In the genomic region with DNA sequence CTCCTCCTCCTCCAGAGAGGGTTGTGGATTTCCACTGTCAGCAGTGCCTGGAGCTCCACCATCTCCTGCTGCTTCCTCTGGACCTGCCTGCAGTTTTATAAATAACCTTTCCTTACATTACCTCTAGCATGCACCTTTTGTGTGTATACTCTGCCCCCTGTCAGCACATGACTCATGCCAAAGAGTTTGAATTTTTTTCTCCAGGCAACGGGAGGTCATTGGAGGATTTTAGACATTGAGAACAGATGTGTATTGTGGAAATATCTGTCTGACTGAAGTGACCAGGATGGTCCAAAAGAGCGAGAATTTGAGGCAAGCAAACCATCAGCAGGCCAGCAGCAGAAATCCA, we compare ENCODE assay signal across 36 cellular contexts. TPM values are rescaled to one million over a fixed set of nuclear protein-coding genes. Genes with fewer than 3 reads are reported as not detected.
DNase-seq lines count a peak whose midpoint lies in the region; ATAC-seq and TF ChIP-seq lines count a peak whose summit lies in the region.
"Had no signal": no experiment of that assay in that cellular context is flagged by ENCODE, and none has a peak within 500 bp of the region (broad histone marks: within the 10 kb centered on the region; RNA-seq: fewer than 3 reads in every experiment).

No MANE protein-coding gene starts in this region.

- no peaks in the 10 kb centered on the region for H3K4me1 ChIP-seq in IMR-90 (ENCODE audit: control insufficient read depth, insufficient read depth, low read length)
- peaks cover 23% of the 10 kb centered on the region for H3K4me1 ChIP-seq in mammary epithelial cell (ENCODE audit: insufficient read depth, low read length)
- H3K4me1 ChIP-seq: adrenal gland, Peyer's patch, psoas muscle, vagina had no signal

- H2AK9ac ChIP-seq in IMR-90 (replicated peaks; ENCODE audit: low read depth, low read length, poor library complexity): no peak overlapping the region

- H3K79me1 ChIP-seq in IMR-90 (ENCODE audit: low read depth in 1 of 2, low read length in 2 of 2): no peaks in the 10 kb centered on the region

- no peak overlapping the region for H3K23ac ChIP-seq in IMR-90 (ENCODE audit: low read depth, low read length)

- POLR2A ChIA-PET in IMR-90 (lab: Charles Lee; ENCODE audit: unreplicated experiment): no interaction called here
- POLR2A ChIA-PET in activated CD4-positive, alpha-beta T cell treated with anti-CD3 and anti-CD28 coated beads, Interleukin-2, amount 10 ng/mL, durations not matched to agents 7 days and 5 days (lab: Charles Lee): no interaction called here

- peaks cover 6% of the 10 kb centered on the region for H3K27me3 Mint-ChIP-seq in activated CD4-positive, alpha-beta T cell treated with anti-CD3 and anti-CD28 coated beads, Interleukin-2, amount 10 ng/mL, durations not matched to agents 7 days and 5 days
- peaks cover 0 to 9% (median 0%) of the 10 kb centered on the region in 3 donors for H3K27me3 Mint-ChIP-seq in immature natural killer cell (ENCODE audit: low read depth in 3 of 3)
- H3K27me3 Mint-ChIP-seq: stimulated activated naive CD8-positive, alpha-beta T cell treated with anti-CD3 and anti-CD28 coated beads, Interleukin-15, amount 100 ng/mL, for 72 hours had no signal

- TF ChIP-seq RAD21 in IMR-90 (IDR thresholded peaks at IDR 0.05; ENCODE audit: low read length): no peak

- H3K9me3 Mint-ChIP-seq in activated CD4-positive, alpha-beta T cell treated with anti-CD3 and anti-CD28 coated beads, Interleukin-2, amount 10 ng/mL, durations not matched to agents 7 days and 5 days: peaks cover 4% of the 10 kb centered on the region
- no peaks in the 10 kb centered on the region for H3K9me3 Mint-ChIP-seq in immature natural killer cell
- H3K9me3 Mint-ChIP-seq: mesothelial cell of epicardium; stimulated activated naive CD8-positive, alpha-beta T cell treated with anti-CD3 and anti-CD28 coated beads, Interleukin-15, amount 100 ng/mL, for 72 hours; WTC11 had no signal

- no peak overlapping the region for H4K91ac ChIP-seq in IMR-90 (ENCODE audit: insufficient read depth, low read depth, low read length)

- DNase-seq in NCI-H1417 (lab: John Stamatoyannopoulos, UW) (peak in 2 of 3 experiments; percentile 11 to 39), NCI-H1417 treated with DMSO at 0.1 percent for 48 hours (lab: John Stamatoyannopoulos, UW) (no peak), IMR-90 (no peak), mammary epithelial cell (peak; percentile 65), left colon (no peak), immature natural killer cell (no peak)
- DNase-seq in activated CD4-positive, alpha-beta T cell treated with anti-CD3 and anti-CD28 coated beads, Interleukin-2, amount 10 ng/mL, durations not matched to agents 7 days and 5 days: no peak
- DNase-seq: activated CD4-positive, alpha-beta T cell treated with anti-CD3 and anti-CD28 coated beads, Interleukin-2, amount 50 U/mL, for 1 hour; activated naive CD4-positive, alpha-beta T cell; activated T-cell treated with anti-CD3 and anti-CD28 coated beads, Interleukin-2, amount 50 U/mL, for 48 hours; adrenal gland; effector CD4-positive, alpha-beta T cell; erythroblast; foreskin melanocyte; left ventricle myocardium superior; naive thymus-derived CD8-positive, alpha-beta T cell; NCI-H1694; NCI-H2171; NCI-H510A; NK-92 treated with Interleukin-12 subunit alpha and Interleukin-12 subunit beta, amount 100 ng/mL, for 24 hours; occipital lobe; Peyer's patch; psoas muscle; stimulated activated CD4-positive, alpha-beta T cell treated with anti-CD3 and anti-CD28 coated beads, Interleukin-1b, Interleukin-23, amount 100 ng/mL, for 48 hours; stimulated activated CD8-positive, alpha-beta memory T cell treated with anti-CD3 and anti-CD28 coated beads, Interleukin-4, amount 100 ng/mL, for 48 hours; stimulated activated naive CD8-positive, alpha-beta T cell treated with anti-CD3 and anti-CD28 coated beads, Interleukin-15, amount 100 ng/mL, for 72 hours had no signal

- H2AFZ ChIP-seq in IMR-90 (replicated peaks; ENCODE audit: low read length, poor library complexity): no peak overlapping the region
- H2AFZ ChIP-seq in mammary epithelial cell (ENCODE audit: low read depth, low read length): peak overlapping the region; percentile 4

- H2BK120ac ChIP-seq in IMR-90 (ENCODE audit: low read depth, low read length): no peak overlapping the region

- H3K4me3 Mint-ChIP-seq in activated CD4-positive, alpha-beta T cell treated with anti-CD3 and anti-CD28 coated beads, Interleukin-2, amount 10 ng/mL, durations not matched to agents 7 days and 5 days: no peak overlapping the region
- no peak overlapping the region for H3K4me3 Mint-ChIP-seq in immature natural killer cell
- H3K4me3 Mint-ChIP-seq: brain; CD14-positive monocyte; mesothelial cell of epicardium; naive thymus-derived CD8-positive, alpha-beta T cell; stimulated activated naive CD8-positive, alpha-beta T cell treated with anti-CD3 and anti-CD28 coated beads, Interleukin-15, amount 100 ng/mL, for 72 hours; WTC11 had no signal

- dilution Hi-C loops in IMR-90 (cut with HindIII; ENCODE audit: low sequenced_read_pairs, unreplicated experiment) (no loop called here), mammary epithelial cell (cut with HindIII; ENCODE audit: low sequenced_read_pairs) (no loop called here)

- H3K36me3 Mint-ChIP-seq in activated CD4-positive, alpha-beta T cell treated with anti-CD3 and anti-CD28 coated beads, Interleukin-2, amount 10 ng/mL, durations not matched to agents 7 days and 5 days (ENCODE audit: low read depth): no peaks in the 10 kb centered on the region
- H3K36me3 Mint-ChIP-seq in immature natural killer cell: no peaks in the 10 kb centered on the region
- H3K36me3 Mint-ChIP-seq: brain; CD14-positive monocyte; mesothelial cell of epicardium; naive thymus-derived CD8-positive, alpha-beta T cell; WTC11 had no signal

- no peaks in the 10 kb centered on the region for H3K79me2 ChIP-seq in mammary epithelial cell (ENCODE audit: insufficient read depth, low read length)

- H3K9ac ChIP-seq in IMR-90 (ENCODE audit: low read depth, low read length): no peak overlapping the region
- H3K9ac ChIP-seq in mammary epithelial cell (ENCODE audit: insufficient read depth, low read length): no peak overlapping the region

- no peaks in the 10 kb centered on the region for H3K36me3 ChIP-seq in IMR-90 (ENCODE audit: control insufficient read depth, insufficient read depth, low read length)
- H3K36me3 ChIP-seq in mammary epithelial cell (ENCODE audit: insufficient read depth, low read length): no peaks in the 10 kb centered on the region
- H3K36me3 ChIP-seq: adrenal gland, Peyer's patch, vagina had no signal

- H3K4me3 ChIP-seq in IMR-90 (ENCODE audit: insufficient read depth, low read depth, low read length): no peak overlapping the region
- no peak overlapping the region for H3K4me3 ChIP-seq in mammary epithelial cell (replicated peaks in 1 of 3; ENCODE audit: insufficient read depth in 1 of 3, low read depth in 2 of 3, low read length in 3 of 3)
- H3K4me3 ChIP-seq: adrenal gland, Peyer's patch, psoas muscle, skin epidermis, vagina had no signal

- no peak overlapping the region for H2BK5ac ChIP-seq in IMR-90 (ENCODE audit: low read depth, low read length, poor library complexity, severe bottlenecking)

- H4K20me1 ChIP-seq in IMR-90 (ENCODE audit: insufficient read depth, low read length) (no peaks in the 10 kb centered on the region), mammary epithelial cell (ENCODE audit: insufficient read depth, low read length) (no peaks in the 10 kb centered on the region)

- no peak overlapping the region for H3K18ac ChIP-seq in IMR-90 (ENCODE audit: low read depth, low read length)

- no peak for TF ChIP-seq POLR2A in IMR-90 (IDR thresholded peaks at IDR 0.05; ENCODE audit: low read depth, low read length)

- no peak overlapping the region for H3K4ac ChIP-seq in IMR-90 (ENCODE audit: low read depth, low read length)

- H3K56ac ChIP-seq in IMR-90 (ENCODE audit: extremely low read depth, insufficient read depth, low read length): no peak overlapping the region

- H3K27ac ChIP-seq in IMR-90 (ENCODE audit: insufficient read depth, low read length) (no peak overlapping the region), mammary epithelial cell (ENCODE audit: insufficient read depth, low read depth, low read length) (no peak overlapping the region)
- H3K27ac ChIP-seq: 22Rv1, adrenal gland, Peyer's patch, psoas muscle, skin epidermis, vagina had no signal

- intact Hi-C loops in IMR-90 (cut with micrococcal nuclease) (loop anchor here (10.0 kb wide), 1 partner anchor 318 kb away; no protein-coding TSS in a partner anchor), mammary epithelial cell (cut with micrococcal nuclease) (loop anchor here (5.0 kb wide), 1 partner anchor 340 kb away; no protein-coding TSS in a partner anchor), left colon (cut with DNase I, micrococcal nuclease) (loop anchor here in 1 of 2 donors (5.0 kb wide), 1 partner anchor 195 kb away; no protein-coding TSS in a partner anchor)

- CTCF ChIA-PET in IMR-90 (lab: Yijun Ruan, JAX): interaction anchor here (0.6 to 4.2 kb wide), 8 partner anchors 16 to 215 kb away, joined by 3 to 90 read pairs (median 10); no protein-coding TSS in a partner anchor
- CTCF ChIA-PET in mammary epithelial cell (lab: Charles Lee; ENCODE audit: low non-redundant PET): interaction anchor here (2.3 kb wide), 1 partner anchor 192 kb away, joined by 37 read pairs; no protein-coding TSS in a partner anchor
- CTCF ChIA-PET in activated CD4-positive, alpha-beta T cell treated with anti-CD3 and anti-CD28 coated beads, Interleukin-2, amount 10 ng/mL, durations not matched to agents 7 days and 5 days (lab: Charles Lee): interaction anchor here (1.4 to 3.4 kb wide), 7 partner anchors 13 to 201 kb away, joined by 3 to 38 read pairs (median 9); no protein-coding TSS in a partner anchor

- no peak overlapping the region for H2BK15ac ChIP-seq in IMR-90 (ENCODE audit: low read depth, low read length)

- no peak overlapping the region for H2AK5ac ChIP-seq in IMR-90 (ENCODE audit: low read depth, low read length)

- no peak overlapping the region for H3K4me2 ChIP-seq in IMR-90 (ENCODE audit: low read depth, low read length)
- H3K4me2 ChIP-seq in mammary epithelial cell (ENCODE audit: insufficient read depth, low read depth, low read length): no peak overlapping the region

- H4K8ac ChIP-seq in IMR-90 (ENCODE audit: low read depth in 2 of 2, low read length in 2 of 2): no peak overlapping the region

- no peak overlapping the region for H4K5ac ChIP-seq in IMR-90 (ENCODE audit: low read depth, low read length)

- WGBS in IMR-90 (ENCODE audit: extremely low coverage in 2 of 2, insufficient read length in 1 of 2), 2 experiments: 17% methylated on average over 1 of the region's 2 CpGs; no CpG with 5 or more reads in 1 of the 2 experiments
- WGBS in mammary epithelial cell (ENCODE audit: low coverage, missing lambda C conversion rate): 43% methylated on average over 2 of the region's 2 CpGs

- no peak overlapping the region for H3K27ac Mint-ChIP-seq in activated CD4-positive, alpha-beta T cell treated with anti-CD3 and anti-CD28 coated beads, Interleukin-2, amount 10 ng/mL, durations not matched to agents 7 days and 5 days
- H3K27ac Mint-ChIP-seq in immature natural killer cell: no peak overlapping the region
- H3K27ac Mint-ChIP-seq: CD14-positive monocyte; mesothelial cell of epicardium; naive thymus-derived CD8-positive, alpha-beta T cell; stimulated activated naive CD8-positive, alpha-beta T cell treated with anti-CD3 and anti-CD28 coated beads, Interleukin-15, amount 100 ng/mL, for 72 hours; WTC11 had no signal

- BruUV-seq in IMR-90 (replicated peaks; lab: Mats Ljungman, UMichigan) (no TSS peak), mammary epithelial cell (replicated peaks; lab: Mats Ljungman, UMichigan) (no TSS peak)

- H3K14ac ChIP-seq in IMR-90 (replicated peaks; ENCODE audit: low read depth, low read length): no peak overlapping the region

- no peaks in the 10 kb centered on the region for H3K4me1 Mint-ChIP-seq in activated CD4-positive, alpha-beta T cell treated with anti-CD3 and anti-CD28 coated beads, Interleukin-2, amount 10 ng/mL, durations not matched to agents 7 days and 5 days
- peaks cover 0 to 15% of the 10 kb centered on the region in 2 donors for H3K4me1 Mint-ChIP-seq in immature natural killer cell
- H3K4me1 Mint-ChIP-seq: brain; mesothelial cell of epicardium; stimulated activated naive CD8-positive, alpha-beta T cell treated with anti-CD3 and anti-CD28 coated beads, Interleukin-15, amount 100 ng/mL, for 72 hours; WTC11 had no signal

- TF ChIP-seq CTCF in IMR-90 (conservative IDR thresholded peaks at IDR 0.05; ENCODE audit: low read depth, low read length): no peak
- TF ChIP-seq CTCF in mammary epithelial cell (conservative IDR thresholded peaks at IDR 0.05 in 1 of 2, IDR thresholded peaks at IDR 0.05 in 1 of 2; ENCODE audit: extremely low read depth in 1 of 2, insufficient read depth in 1 of 2, low read depth in 1 of 2, low read length in 2 of 2): no peak

- H2BK20ac ChIP-seq in IMR-90 (ENCODE audit: low read depth, low read length): no peak overlapping the region; the same call in 1 of the 2 replicates

- H3K27me3 ChIP-seq in IMR-90 (ENCODE audit: control insufficient read depth, insufficient read depth, low read length) (peaks cover 15% of the 10 kb centered on the region), mammary epithelial cell (ENCODE audit: insufficient read depth, low read length) (no peaks in the 10 kb centered on the region)
- H3K27me3 ChIP-seq: Peyer's patch, vagina had no signal

- ATAC-seq in IMR-90 (ENCODE audit: low read depth) (peak; percentile 35), left colon (peak; percentile 38), GM18867 (IDR thresholded peaks at IDR 0.05; ENCODE audit: unreplicated experiment) (no peak)
- ATAC-seq: left ventricle myocardium superior; naive thymus-derived CD8-positive, alpha-beta T cell; psoas muscle had no signal

- H3K9me1 ChIP-seq in IMR-90 (ENCODE audit: insufficient read depth, low read length): no peaks in the 10 kb centered on the region

- H3K9me3 ChIP-seq in IMR-90 (ENCODE audit: control insufficient read depth, insufficient read depth, low read length) (peaks cover 12% of the 10 kb centered on the region), mammary epithelial cell (replicated peaks; ENCODE audit: insufficient read depth, low read length) (peaks cover 7% of the 10 kb centered on the region)

- in situ Hi-C loops in IMR-90 (cut with MboI; ENCODE audit: low sequenced_read_pairs) (loop anchor here (10.0 kb wide), 1 partner anchor 318 kb away; no protein-coding TSS in a partner anchor), mammary epithelial cell (cut with MboI; ENCODE audit: low sequenced_read_pairs in 2 of 2) (loop anchor here in 1 of 2 donors (5.0 kb wide), 1 partner anchor 190 kb away; no protein-coding TSS in a partner anchor)

RNA-seq across cellular contexts. Expression of gene IL37, which starts 31.7 kb away (rescaled TPM):
- total RNA-seq in IMR-90 (2012; rRNA removed): not detected in 2 replicates
- 0.15 TPM in 1 of 2 replicates, not detected in the other for polyA plus RNA-seq in IMR-90 (2012; rRNA removed)
- polyA plus RNA-seq in IMR-90 (2012; cell fraction: cytosol; rRNA removed): not detected in 2 replicates
- 0.21 and 0.85 TPM in 2 replicates for polyA plus RNA-seq in IMR-90 (2012; cell fraction: nucleus; rRNA removed; ENCODE audit: low replicate concordance)
- not detected for total RNA-seq in mammary epithelial cell
- polyA plus RNA-seq in mammary epithelial cell: not detected
- polyA minus RNA-seq in mammary epithelial cell: not detected
- 1 to 10 TPM in 1 of 2 donors, under 1 TPM in 1; 0.64 to 1.5 TPM for total RNA-seq in left colon
- not detected for total RNA-seq in activated CD4-positive, alpha-beta T cell treated with anti-CD3 and anti-CD28 coated beads, Interleukin-2, amount 10 ng/mL, durations not matched to agents 7 days and 5 days
- not detected for polyA plus RNA-seq in immature natural killer cell
- total RNA-seq: adrenal gland; Daoy; H1; left ventricle myocardium superior; mesothelial cell of epicardium; naive thymus-derived CD8-positive, alpha-beta T cell; occipital lobe; Peyer's patch; psoas muscle; vagina had no signal
- polyA plus RNA-seq: adrenal gland; CD14-positive monocyte; naive thymus-derived CD8-positive, alpha-beta T cell; psoas muscle had no signal

RNA-seq across cellular contexts. Expression of gene IL36G, which starts 35.2 kb away (rescaled TPM):
- total RNA-seq in IMR-90 (2012; rRNA removed) (not detected in 2 replicates), mammary epithelial cell (1 to 10 TPM in 1 of 2 donors, not detected in 1; 1.9 TPM), left colon (under 1 TPM in 1 of 2 donors, not detected in 1; 0.31 TPM)
- polyA plus RNA-seq in IMR-90 (2012; rRNA removed) (not detected in 2 replicates), mammary epithelial cell (1.4 TPM), immature natural killer cell (not detected)
- polyA plus RNA-seq in IMR-90 (2012; cell fraction: cytosol; rRNA removed): not detected in 2 replicates
- not detected in 2 replicates for polyA plus RNA-seq in IMR-90 (2012; cell fraction: nucleus; rRNA removed; ENCODE audit: low replicate concordance)
- polyA minus RNA-seq in mammary epithelial cell: not detected
- not detected for total RNA-seq in activated CD4-positive, alpha-beta T cell treated with anti-CD3 and anti-CD28 coated beads, Interleukin-2, amount 10 ng/mL, durations not matched to agents 7 days and 5 days
- total RNA-seq: adrenal gland; H1; left ventricle myocardium superior; mesothelial cell of epicardium; naive thymus-derived CD8-positive, alpha-beta T cell; occipital lobe; Peyer's patch; psoas muscle; vagina; WTC11 had no signal
- polyA plus RNA-seq: adrenal gland; CD14-positive monocyte; naive thymus-derived CD8-positive, alpha-beta T cell; psoas muscle had no signal

Comparison
In these comparisons a context has a peak if more than half of its experiments do, and no peak if none do; other contexts are left out.
1. DNase-seq: peak in NCI-H1417 (2 of 3) and mammary epithelial cell (single experiment); none in NCI-H1417 treated with DMSO at 0.1 percent for 48 hours (single experiment), IMR-90 (single experiment), left colon (0 of 2), activated CD4-positive, alpha-beta T cell treated with anti-CD3 and anti-CD28 coated beads, Interleukin-2, amount 10 ng/mL, durations not matched to agents 7 days and 5 days (single experiment) and immature natural killer cell (0 of 3).